ENCODE assay signal across 1 cellular context in the genomic region with DNA sequence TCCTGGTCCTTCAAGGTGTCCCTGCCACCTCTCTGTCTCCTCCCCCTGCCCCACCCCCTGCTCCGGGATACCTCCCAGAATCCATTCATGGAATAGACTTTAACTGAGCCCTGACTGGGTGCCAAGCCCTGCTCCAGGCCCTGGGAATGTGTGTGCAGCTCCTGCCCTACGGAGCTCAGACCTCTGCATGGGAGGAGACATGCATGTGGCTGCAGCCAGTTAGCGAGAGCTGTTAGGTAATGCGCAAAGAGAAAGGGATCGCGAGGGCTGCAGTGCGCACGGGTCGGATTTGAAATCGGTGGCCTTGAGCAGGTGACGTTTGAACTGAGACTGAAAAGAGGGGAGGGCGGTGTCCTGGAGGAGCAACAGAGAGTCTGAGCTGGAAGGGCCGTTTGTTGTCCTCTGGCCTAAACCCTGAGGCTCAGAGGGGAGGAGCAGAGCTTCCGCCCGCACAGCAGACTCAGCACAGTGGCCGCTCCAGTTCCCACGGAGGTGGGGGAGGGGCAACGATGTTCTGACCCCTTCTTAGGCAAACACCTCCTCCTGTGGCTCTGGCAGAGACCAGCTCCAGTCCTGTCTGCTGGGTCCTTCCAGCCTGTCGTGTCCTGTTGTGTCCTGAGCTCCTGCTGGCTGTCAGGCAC.
TF ChIP-seq lines count a peak whose summit lies in the region.

No MANE protein-coding gene starts in this region.

TF ChIP-seq in HepG2, 621 proteins besides CTCF, POLR2A, EP300 and RAD21 (continued from another document and continues in another):
- TF ChIP-seq ZFX (CRISPR knock-in tag; IDR thresholded peaks at IDR 0.05; ENCODE audit: low read depth) (peak; percentile 48), REPIN1 (CRISPR knock-in tag; IDR thresholded peaks at IDR 0.05; ENCODE audit: borderline replicate concordance, low read depth) (peak; percentile 75; the same call in 1 of the 2 replicates), ZNF678 (CRISPR knock-in tag; IDR thresholded peaks at IDR 0.05) (0 out of 2 replicates have a peak, but pooled peaks have one; percentile 72), PAWR (CRISPR knock-in tag; IDR thresholded peaks at IDR 0.05; ENCODE audit: borderline replicate concordance) (no peak), ZNF781 (CRISPR knock-in tag; IDR thresholded peaks at IDR 0.05; ENCODE audit: borderline replicate concordance, not compliant biosample characterization) (no peak), MAFG (CRISPR knock-in tag; IDR thresholded peaks at IDR 0.05) (no peak), PAX8 (CRISPR knock-in tag; IDR thresholded peaks at IDR 0.05; ENCODE audit: borderline replicate concordance) (no peak), ZNF138 (CRISPR knock-in tag; IDR thresholded peaks at IDR 0.05; ENCODE audit: low read depth) (no peak), NFIC (IDR thresholded peaks at IDR 0.05; ENCODE audit: low read length) (no peak), HDAC1 (CRISPR knock-in tag; IDR thresholded peaks at IDR 0.05) (peak; percentile 75), ZBTB38 (CRISPR knock-in tag; IDR thresholded peaks at IDR 0.05) (peak; percentile 45; the same call in 1 of the 2 replicates), FOXK1 (CRISPR knock-in tag; IDR thresholded peaks at IDR 0.05; ENCODE audit: borderline replicate concordance, low read depth) (no peak), IKZF1 (IDR thresholded peaks at IDR 0.05) (no peak), ZNF562 (CRISPR knock-in tag; IDR thresholded peaks at IDR 0.05; ENCODE audit: borderline replicate concordance) (no peak), JDP2 (CRISPR knock-in tag; IDR thresholded peaks at IDR 0.05; ENCODE audit: borderline replicate concordance) (no peak), ZBTB20 (CRISPR knock-in tag; IDR thresholded peaks at IDR 0.05; ENCODE audit: borderline replicate concordance, low read depth) (no peak), CAMTA2 (CRISPR knock-in tag; IDR thresholded peaks at IDR 0.05; ENCODE audit: borderline replicate concordance) (no peak), BHLHE40 (IDR thresholded peaks at IDR 0.05; ENCODE audit: low read length) (peak; percentile 49; the same call in 1 of the 2 replicates), ZNF274 (CRISPR knock-in tag; IDR thresholded peaks at IDR 0.05) (no peak; the same call in 1 of the 2 replicates), ZKSCAN1 (IDR thresholded peaks at IDR 0.05; ENCODE audit: low read length) (no peak), POGZ (CRISPR knock-in tag; IDR thresholded peaks at IDR 0.05) (no peak), THAP11 (CRISPR knock-in tag; IDR thresholded peaks at IDR 0.05) (peak; percentile 55), JARID2 (CRISPR knock-in tag; IDR thresholded peaks at IDR 0.05; ENCODE audit: insufficient replicate concordance) (no peak), SNAI1 (CRISPR knock-in tag; IDR thresholded peaks at IDR 0.05; ENCODE audit: borderline replicate concordance) (no peak), AGO1 (IDR thresholded peaks at IDR 0.05; ENCODE audit: low read depth, low read length, poor library complexity, severe bottlenecking) (no peak), NR2C2 (CRISPR knock-in tag; IDR thresholded peaks at IDR 0.05; ENCODE audit: borderline replicate concordance) (peak; percentile 58; the same call in 1 of the 2 replicates)
- TF ChIP-seq, protein P1, sequence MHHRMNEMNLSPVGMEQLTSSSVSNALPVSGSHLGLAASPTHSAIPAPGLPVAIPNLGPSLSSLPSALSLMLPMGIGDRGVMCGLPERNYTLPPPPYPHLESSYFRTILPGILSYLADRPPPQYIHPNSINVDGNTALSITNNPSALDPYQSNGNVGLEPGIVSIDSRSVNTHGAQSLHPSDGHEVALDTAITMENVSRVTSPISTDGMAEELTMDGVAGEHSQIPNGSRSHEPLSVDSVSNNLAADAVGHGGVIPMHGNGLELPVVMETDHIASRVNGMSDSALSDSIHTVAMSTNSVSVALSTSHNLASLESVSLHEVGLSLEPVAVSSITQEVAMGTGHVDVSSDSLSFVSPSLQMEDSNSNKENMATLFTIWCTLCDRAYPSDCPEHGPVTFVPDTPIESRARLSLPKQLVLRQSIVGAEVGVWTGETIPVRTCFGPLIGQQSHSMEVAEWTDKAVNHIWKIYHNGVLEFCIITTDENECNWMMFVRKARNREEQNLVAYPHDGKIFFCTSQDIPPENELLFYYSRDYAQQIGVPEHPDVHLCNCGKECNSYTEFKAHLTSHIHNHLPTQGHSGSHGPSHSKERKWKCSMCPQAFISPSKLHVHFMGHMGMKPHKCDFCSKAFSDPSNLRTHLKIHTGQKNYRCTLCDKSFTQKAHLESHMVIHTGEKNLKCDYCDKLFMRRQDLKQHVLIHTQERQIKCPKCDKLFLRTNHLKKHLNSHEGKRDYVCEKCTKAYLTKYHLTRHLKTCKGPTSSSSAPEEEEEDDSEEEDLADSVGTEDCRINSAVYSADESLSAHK (CRISPR knock-in tag; IDR thresholded peaks at IDR 0.05; ENCODE audit: borderline replicate concordance) = no peak
- TF ChIP-seq, protein P2, sequence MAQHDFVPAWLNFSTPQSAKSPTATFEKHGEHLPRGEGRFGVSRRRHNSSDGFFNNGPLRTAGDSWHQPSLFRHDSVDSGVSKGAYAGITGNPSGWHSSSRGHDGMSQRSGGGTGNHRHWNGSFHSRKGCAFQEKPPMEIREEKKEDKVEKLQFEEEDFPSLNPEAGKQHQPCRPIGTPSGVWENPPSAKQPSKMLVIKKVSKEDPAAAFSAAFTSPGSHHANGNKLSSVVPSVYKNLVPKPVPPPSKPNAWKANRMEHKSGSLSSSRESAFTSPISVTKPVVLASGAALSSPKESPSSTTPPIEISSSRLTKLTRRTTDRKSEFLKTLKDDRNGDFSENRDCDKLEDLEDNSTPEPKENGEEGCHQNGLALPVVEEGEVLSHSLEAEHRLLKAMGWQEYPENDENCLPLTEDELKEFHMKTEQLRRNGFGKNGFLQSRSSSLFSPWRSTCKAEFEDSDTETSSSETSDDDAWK (CRISPR knock-in tag; IDR thresholded peaks at IDR 0.05) = no peak
- TF ChIP-seq, protein P3, sequence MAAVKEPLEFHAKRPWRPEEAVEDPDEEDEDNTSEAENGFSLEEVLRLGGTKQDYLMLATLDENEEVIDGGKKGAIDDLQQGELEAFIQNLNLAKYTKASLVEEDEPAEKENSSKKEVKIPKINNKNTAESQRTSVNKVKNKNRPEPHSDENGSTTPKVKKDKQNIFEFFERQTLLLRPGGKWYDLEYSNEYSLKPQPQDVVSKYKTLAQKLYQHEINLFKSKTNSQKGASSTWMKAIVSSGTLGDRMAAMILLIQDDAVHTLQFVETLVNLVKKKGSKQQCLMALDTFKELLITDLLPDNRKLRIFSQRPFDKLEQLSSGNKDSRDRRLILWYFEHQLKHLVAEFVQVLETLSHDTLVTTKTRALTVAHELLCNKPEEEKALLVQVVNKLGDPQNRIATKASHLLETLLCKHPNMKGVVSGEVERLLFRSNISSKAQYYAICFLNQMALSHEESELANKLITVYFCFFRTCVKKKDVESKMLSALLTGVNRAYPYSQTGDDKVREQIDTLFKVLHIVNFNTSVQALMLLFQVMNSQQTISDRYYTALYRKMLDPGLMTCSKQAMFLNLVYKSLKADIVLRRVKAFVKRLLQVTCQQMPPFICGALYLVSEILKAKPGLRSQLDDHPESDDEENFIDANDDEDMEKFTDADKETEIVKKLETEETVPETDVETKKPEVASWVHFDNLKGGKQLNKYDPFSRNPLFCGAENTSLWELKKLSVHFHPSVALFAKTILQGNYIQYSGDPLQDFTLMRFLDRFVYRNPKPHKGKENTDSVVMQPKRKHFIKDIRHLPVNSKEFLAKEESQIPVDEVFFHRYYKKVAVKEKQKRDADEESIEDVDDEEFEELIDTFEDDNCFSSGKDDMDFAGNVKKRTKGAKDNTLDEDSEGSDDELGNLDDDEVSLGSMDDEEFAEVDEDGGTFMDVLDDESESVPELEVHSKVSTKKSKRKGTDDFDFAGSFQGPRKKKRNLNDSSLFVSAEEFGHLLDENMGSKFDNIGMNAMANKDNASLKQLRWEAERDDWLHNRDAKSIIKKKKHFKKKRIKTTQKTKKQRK (IDR thresholded peaks at IDR 0.05; ENCODE audit: low read length) = no peak
- TF ChIP-seq, protein P4, sequence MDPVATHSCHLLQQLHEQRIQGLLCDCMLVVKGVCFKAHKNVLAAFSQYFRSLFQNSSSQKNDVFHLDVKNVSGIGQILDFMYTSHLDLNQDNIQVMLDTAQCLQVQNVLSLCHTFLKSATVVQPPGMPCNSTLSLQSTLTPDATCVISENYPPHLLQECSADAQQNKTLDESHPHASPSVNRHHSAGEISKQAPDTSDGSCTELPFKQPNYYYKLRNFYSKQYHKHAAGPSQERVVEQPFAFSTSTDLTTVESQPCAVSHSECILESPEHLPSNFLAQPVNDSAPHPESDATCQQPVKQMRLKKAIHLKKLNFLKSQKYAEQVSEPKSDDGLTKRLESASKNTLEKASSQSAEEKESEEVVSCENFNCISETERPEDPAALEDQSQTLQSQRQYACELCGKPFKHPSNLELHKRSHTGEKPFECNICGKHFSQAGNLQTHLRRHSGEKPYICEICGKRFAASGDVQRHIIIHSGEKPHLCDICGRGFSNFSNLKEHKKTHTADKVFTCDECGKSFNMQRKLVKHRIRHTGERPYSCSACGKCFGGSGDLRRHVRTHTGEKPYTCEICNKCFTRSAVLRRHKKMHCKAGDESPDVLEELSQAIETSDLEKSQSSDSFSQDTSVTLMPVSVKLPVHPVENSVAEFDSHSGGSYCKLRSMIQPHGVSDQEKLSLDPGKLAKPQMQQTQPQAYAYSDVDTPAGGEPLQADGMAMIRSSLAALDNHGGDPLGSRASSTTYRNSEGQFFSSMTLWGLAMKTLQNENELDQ (CRISPR knock-in tag; IDR thresholded peaks at IDR 0.05; ENCODE audit: borderline replicate concordance) = no peak
- TF ChIP-seq, protein P5, sequence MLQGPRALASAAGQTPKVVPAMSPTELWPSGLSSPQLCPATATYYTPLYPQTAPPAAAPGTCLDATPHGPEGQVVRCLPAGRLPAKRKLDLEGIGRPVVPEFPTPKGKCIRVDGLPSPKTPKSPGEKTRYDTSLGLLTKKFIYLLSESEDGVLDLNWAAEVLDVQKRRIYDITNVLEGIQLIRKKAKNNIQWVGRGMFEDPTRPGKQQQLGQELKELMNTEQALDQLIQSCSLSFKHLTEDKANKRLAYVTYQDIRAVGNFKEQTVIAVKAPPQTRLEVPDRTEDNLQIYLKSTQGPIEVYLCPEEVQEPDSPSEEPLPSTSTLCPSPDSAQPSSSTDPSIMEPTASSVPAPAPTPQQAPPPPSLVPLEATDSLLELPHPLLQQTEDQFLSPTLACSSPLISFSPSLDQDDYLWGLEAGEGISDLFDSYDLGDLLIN (CRISPR knock-in tag; IDR thresholded peaks at IDR 0.05; ENCODE audit: borderline replicate concordance) = no peak
- TF ChIP-seq, protein P6, sequence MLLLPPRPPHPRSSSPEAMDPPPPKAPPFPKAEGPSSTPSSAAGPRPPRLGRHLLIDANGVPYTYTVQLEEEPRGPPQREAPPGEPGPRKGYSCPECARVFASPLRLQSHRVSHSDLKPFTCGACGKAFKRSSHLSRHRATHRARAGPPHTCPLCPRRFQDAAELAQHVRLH (CRISPR knock-in tag; IDR thresholded peaks at IDR 0.05; ENCODE audit: borderline replicate concordance, low read depth) = no peak
- TF ChIP-seq, protein P7, sequence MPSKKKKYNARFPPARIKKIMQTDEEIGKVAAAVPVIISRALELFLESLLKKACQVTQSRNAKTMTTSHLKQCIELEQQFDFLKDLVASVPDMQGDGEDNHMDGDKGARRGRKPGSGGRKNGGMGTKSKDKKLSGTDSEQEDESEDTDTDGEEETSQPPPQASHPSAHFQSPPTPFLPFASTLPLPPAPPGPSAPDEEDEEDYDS (CRISPR knock-in tag; IDR thresholded peaks at IDR 0.05) = no peak
- TF ChIP-seq, protein P8, sequence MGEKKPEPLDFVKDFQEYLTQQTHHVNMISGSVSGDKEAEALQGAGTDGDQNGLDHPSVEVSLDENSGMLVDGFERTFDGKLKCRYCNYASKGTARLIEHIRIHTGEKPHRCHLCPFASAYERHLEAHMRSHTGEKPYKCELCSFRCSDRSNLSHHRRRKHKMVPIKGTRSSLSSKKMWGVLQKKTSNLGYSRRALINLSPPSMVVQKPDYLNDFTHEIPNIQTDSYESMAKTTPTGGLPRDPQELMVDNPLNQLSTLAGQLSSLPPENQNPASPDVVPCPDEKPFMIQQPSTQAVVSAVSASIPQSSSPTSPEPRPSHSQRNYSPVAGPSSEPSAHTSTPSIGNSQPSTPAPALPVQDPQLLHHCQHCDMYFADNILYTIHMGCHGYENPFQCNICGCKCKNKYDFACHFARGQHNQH (CRISPR knock-in tag; IDR thresholded peaks at IDR 0.05) = peak; percentile 43; the same call in 1 of the 2 replicates
